In genomic region chr1:39554277-39554676, GRCh38 we compare ENCODE assay signal across 33 cellular contexts. TPM values are rescaled to one million over a fixed set of nuclear protein-coding genes. Genes with fewer than 3 reads are reported as not detected.
DNase-seq lines count a peak whose midpoint lies in the region; ATAC-seq and TF ChIP-seq lines count a peak whose summit lies in the region.
"Had no signal": no experiment of that assay in that cellular context is flagged by ENCODE, and none has a peak within 500 bp of the region (broad histone marks: within the 10 kb centered on the region; RNA-seq: fewer than 3 reads in every experiment).

No MANE protein-coding gene starts in this region.

- CTCF ChIA-PET in IMR-90 (lab: Yijun Ruan, JAX), result no interaction called here

- peak; percentile 63 for ATAC-seq in IMR-90 (ENCODE audit: low read depth)
- peak; percentile 28 for ATAC-seq in left lobe of liver
- no peak for ATAC-seq in GM21619 (IDR thresholded peaks at IDR 0.05; ENCODE audit: unreplicated experiment)
- ATAC-seq: A549; CD8-positive, alpha-beta T cell had no signal

- H2BK5ac ChIP-seq in IMR-90 (ENCODE audit: low read depth, low read length, poor library complexity, severe bottlenecking) (no peak overlapping the region), mesenchymal stem cell (ENCODE audit: low read depth, low read length, poor library complexity, severe bottlenecking) (no peak overlapping the region)

- H3K36me3 ChIP-seq in IMR-90 (ENCODE audit: control insufficient read depth, insufficient read depth, low read length) (peaks cover 10% of the 10 kb centered on the region), fibroblast of lung (ENCODE audit: control insufficient read depth, insufficient read depth, low read length) (peaks cover 5% of the 10 kb centered on the region), mesenchymal stem cell (ENCODE audit: control insufficient read depth in 1 of 2, insufficient read depth in 2 of 2, low read depth in 1 of 2, low read length in 2 of 2) (peaks cover 8 to 54% of the 10 kb centered on the region in 2 experiments), sigmoid colon (peaks cover 0 to 35% (median 2%) of the 10 kb centered on the region in 4 donors)
- H3K36me3 ChIP-seq: BE2C had no signal

- H2BK120ac ChIP-seq in IMR-90 (ENCODE audit: low read depth, low read length) (no peak overlapping the region), mesenchymal stem cell (ENCODE audit: low read depth, low read length) (no peak overlapping the region)

- no peaks in the 10 kb centered on the region for H3K27me3 ChIP-seq in IMR-90 (ENCODE audit: control insufficient read depth, insufficient read depth, low read length)
- H3K27me3 ChIP-seq in fibroblast of lung (ENCODE audit: control insufficient read depth, insufficient read depth, low read length), result no peaks in the 10 kb centered on the region
- H3K27me3 ChIP-seq in mesenchymal stem cell (ENCODE audit: control insufficient read depth in 1 of 2, insufficient read depth in 1 of 2, low read length in 2 of 2), result no peaks in the 10 kb centered on the region
- H3K27me3 ChIP-seq in sigmoid colon, result no peaks in the 10 kb centered on the region
- H3K27me3 ChIP-seq: BE2C; BLaER1; BLaER1 treated with 17β-estradiol and CSF1 and Interleukin-3, amounts not matched to agents 10 nM and 100 nM had no signal

- H3K79me1 ChIP-seq in IMR-90 (ENCODE audit: low read depth in 1 of 2, low read length in 2 of 2) (peaks cover 0 to 9% of the 10 kb centered on the region in 2 experiments; a peak in 2 of 4 replicates), mesenchymal stem cell (replicated peaks; ENCODE audit: low read length, poor library complexity, severe bottlenecking) (no peaks in the 10 kb centered on the region)

- H2AK5ac ChIP-seq in IMR-90 (ENCODE audit: low read depth, low read length) (no peak overlapping the region), mesenchymal stem cell (ENCODE audit: low read length, severe bottlenecking) (no peak overlapping the region)

- intact Hi-C loops in IMR-90 (cut with micrococcal nuclease), result no loop called here
- intact Hi-C loops in sigmoid colon (cut with DNase I), result no loop called here

- TF ChIP-seq POLR2A in IMR-90 (IDR thresholded peaks at IDR 0.05; ENCODE audit: low read depth, low read length) (no peak), sigmoid colon (IDR thresholded peaks at IDR 0.05) (no peak)

- H2AK9ac ChIP-seq in IMR-90 (replicated peaks; ENCODE audit: low read depth, low read length, poor library complexity), result no peak overlapping the region

- peaks cover 3% of the 10 kb centered on the region for H3K79me2 ChIP-seq in fibroblast of lung (ENCODE audit: control insufficient read depth, insufficient read depth, low read length)

- no peak for TF ChIP-seq EP300 in sigmoid colon (IDR thresholded peaks at IDR 0.05)

- no peak overlapping the region for H3K27ac ChIP-seq in IMR-90 (ENCODE audit: insufficient read depth, low read length)
- H3K27ac ChIP-seq in fibroblast of lung (ENCODE audit: insufficient read depth, low read length), result peak overlapping the region; percentile 7
- H3K27ac ChIP-seq in mesenchymal stem cell (ENCODE audit: low read length, poor library complexity, severe bottlenecking), result no peak overlapping the region
- no peak overlapping the region for H3K27ac ChIP-seq in sigmoid colon
- H3K27ac ChIP-seq: 22Rv1; A549; BLaER1; BLaER1 treated with 17β-estradiol and CSF1 and Interleukin-3, amounts not matched to agents 10 nM and 100 nM; C4-2B had no signal

- dilution Hi-C loops in IMR-90 (cut with HindIII; ENCODE audit: low sequenced_read_pairs, unreplicated experiment), result no loop called here

- no peaks in the 10 kb centered on the region for H3K4me1 ChIP-seq in IMR-90 (ENCODE audit: control insufficient read depth, insufficient read depth, low read length)
- H3K4me1 ChIP-seq in fibroblast of lung (ENCODE audit: control insufficient read depth, extremely low read depth, insufficient read depth, low read length), result peaks cover 3% of the 10 kb centered on the region
- H3K4me1 ChIP-seq in mesenchymal stem cell (ENCODE audit: control insufficient read depth, insufficient read depth, low read depth, low read length), result no peaks in the 10 kb centered on the region
- H3K4me1 ChIP-seq in sigmoid colon, result peaks cover 0 to 9% (median 0%) of the 10 kb centered on the region in 4 donors
- H3K4me1 ChIP-seq: BE2C, BLaER1, Caco-2 had no signal

- H2BK12ac ChIP-seq in mesenchymal stem cell (ENCODE audit: low read length in 2 of 2), result no peak overlapping the region

- H2BK20ac ChIP-seq in IMR-90 (ENCODE audit: low read depth, low read length), result no peak overlapping the region

- no peak overlapping the region for H3K56ac ChIP-seq in IMR-90 (ENCODE audit: extremely low read depth, insufficient read depth, low read length)

- H3K4me2 ChIP-seq in IMR-90 (ENCODE audit: low read depth, low read length), result peak overlapping the region; percentile 8; the same call in 1 of the 2 replicates
- no peak overlapping the region for H3K4me2 ChIP-seq in fibroblast of lung (ENCODE audit: extremely low read depth, insufficient read depth, low read length)
- H3K4me2 ChIP-seq in mesenchymal stem cell (ENCODE audit: low read length, poor library complexity, severe bottlenecking), result no peak overlapping the region
- H3K4me2 ChIP-seq: A549; BLaER1; BLaER1 treated with 17β-estradiol and CSF1 and Interleukin-3, amounts not matched to agents 10 nM and 100 nM had no signal

- no peak overlapping the region for H3K4ac ChIP-seq in IMR-90 (ENCODE audit: low read depth, low read length)
- no peak overlapping the region for H3K4ac ChIP-seq in mesenchymal stem cell (ENCODE audit: low read depth in 1 of 2, low read length in 2 of 2)

- no peak overlapping the region for H3K9ac ChIP-seq in IMR-90 (ENCODE audit: low read depth, low read length)
- H3K9ac ChIP-seq in fibroblast of lung (ENCODE audit: insufficient read depth, low read length), result no peak overlapping the region
- no peak overlapping the region for H3K9ac ChIP-seq in mesenchymal stem cell (ENCODE audit: low read length)
- H3K9ac ChIP-seq: BLaER1; BLaER1 treated with 17β-estradiol and CSF1 and Interleukin-3, amounts not matched to agents 10 nM and 100 nM had no signal

- no peaks in the 10 kb centered on the region for H3K9me1 ChIP-seq in IMR-90 (ENCODE audit: insufficient read depth, low read length)

- H3K4me3 ChIP-seq in IMR-90 (ENCODE audit: insufficient read depth, low read depth, low read length) (no peak overlapping the region), fibroblast of lung (replicated peaks in 1 of 4; ENCODE audit: control extremely low read depth in 1 of 4, insufficient read depth in 1 of 4, low read depth in 3 of 4, low read length in 4 of 4) (no peak overlapping the region), mesenchymal stem cell (ENCODE audit: insufficient read depth in 1 of 2, low read depth in 1 of 2, low read length in 2 of 2) (no peak overlapping the region), sigmoid colon (no peak overlapping the region)
- H3K4me3 ChIP-seq: A549; BLaER1; BLaER1 treated with 17β-estradiol and CSF1 and Interleukin-3, amounts not matched to agents 10 nM and 100 nM had no signal

- H4K8ac ChIP-seq in IMR-90 (ENCODE audit: low read depth in 2 of 2, low read length in 2 of 2) (no peak overlapping the region), mesenchymal stem cell (ENCODE audit: low read length) (no peak overlapping the region)

- H2BK15ac ChIP-seq in IMR-90 (ENCODE audit: low read depth, low read length), result no peak overlapping the region
- no peak overlapping the region for H2BK15ac ChIP-seq in mesenchymal stem cell (ENCODE audit: low read depth, poor library complexity, severe bottlenecking)

- H3K23ac ChIP-seq in IMR-90 (ENCODE audit: low read depth, low read length), result no peak overlapping the region
- H3K23ac ChIP-seq in mesenchymal stem cell (ENCODE audit: low read length in 2 of 2), result no peak overlapping the region

- H4K5ac ChIP-seq in IMR-90 (ENCODE audit: low read depth, low read length), result no peak overlapping the region

- no TSS peak for BruUV-seq in IMR-90 (replicated peaks; lab: Mats Ljungman, UMichigan)

- H4K20me1 ChIP-seq in IMR-90 (ENCODE audit: insufficient read depth, low read length) (no peaks in the 10 kb centered on the region; the same call in 1 of the 2 replicates), fibroblast of lung (ENCODE audit: control insufficient read depth, extremely low read depth, insufficient read depth, low read length) (no peaks in the 10 kb centered on the region)

- no peak overlapping the region for H3K14ac ChIP-seq in IMR-90 (replicated peaks; ENCODE audit: low read depth, low read length)
- H3K14ac ChIP-seq in mesenchymal stem cell (ENCODE audit: low read length in 2 of 2), result no peak overlapping the region

- no CpG with 5 or more reads among the region's 2 CpGs for WGBS in IMR-90 (ENCODE audit: extremely low coverage in 2 of 2, insufficient read length in 1 of 2), 2 experiments
- WGBS in mesenchymal stem cell, result no CpG with 5 or more reads among the region's 2 CpGs
- 91 to 93% methylated on average over 2 of the region's 2 CpGs for WGBS in sigmoid colon, 2 donors

- H3K9me3 ChIP-seq in IMR-90 (ENCODE audit: control insufficient read depth, insufficient read depth, low read length) (no peaks in the 10 kb centered on the region), fibroblast of lung (ENCODE audit: control insufficient read depth, insufficient read depth, low read depth, low read length) (no peaks in the 10 kb centered on the region), mesenchymal stem cell (ENCODE audit: control insufficient read depth, low read length) (no peaks in the 10 kb centered on the region), sigmoid colon (no peaks in the 10 kb centered on the region)
- H3K9me3 ChIP-seq: A549; BE2C; BLaER1; BLaER1 treated with 17β-estradiol and CSF1 and Interleukin-3, amounts not matched to agents 10 nM and 100 nM; Caco-2 had no signal

- no peak for TF ChIP-seq CTCF in IMR-90 (conservative IDR thresholded peaks at IDR 0.05; ENCODE audit: low read depth, low read length)
- TF ChIP-seq CTCF in fibroblast of lung (conservative IDR thresholded peaks at IDR 0.05 in 1 of 2, IDR thresholded peaks at IDR 0.05 in 1 of 2; ENCODE audit: low read depth in 1 of 2, low read length in 2 of 2), result no peak
- no peak for TF ChIP-seq CTCF in sigmoid colon (IDR thresholded peaks at IDR 0.05)

- DNase-seq in HCEC 1CT (peak; percentile 72), IMR-90 (peak; percentile 63), fibroblast of lung (ENCODE audit: low read depth in 2 of 2) (peak in 1 of 2 donors; percentile 38), left lobe of liver (ENCODE audit: low spot score) (no peak), mesenchymal stem cell (no peak), sigmoid colon (no peak), HuH-7.5 (ENCODE audit: low spot score) (no peak)
- DNase-seq: 8988T; ACHN; AML-193; BE2C; C1 segment of cervical spinal cord; Caco-2; Calu3; CD4-positive, alpha-beta memory T cell; CD4-positive, alpha-beta T cell; CD4-positive, CD25-positive, alpha-beta regulatory T cell; CD8-positive, alpha-beta memory T cell; CD8-positive, alpha-beta T cell; COR-L47; DMS 273 treated with DMSO at 0.1 percent for 48 hours; DMS153; DMS53; DMS79; DMS79 treated with DMSO at 0.1 percent for 48 hours; DND-41; EL had no signal

- in situ Hi-C loops in IMR-90 (cut with MboI; ENCODE audit: low sequenced_read_pairs), result no loop called here

- H2AFZ ChIP-seq in IMR-90 (replicated peaks; ENCODE audit: low read length, poor library complexity), result no peak overlapping the region
- no peak overlapping the region for H2AFZ ChIP-seq in fibroblast of lung (ENCODE audit: low read length)
- no peak overlapping the region for H2AFZ ChIP-seq in mesenchymal stem cell (ENCODE audit: low read depth, low read length)

- H3K18ac ChIP-seq in IMR-90 (ENCODE audit: low read depth, low read length) (no peak overlapping the region), mesenchymal stem cell (ENCODE audit: low read depth in 1 of 2, low read length in 2 of 2) (no peak overlapping the region)

- no peak for TF ChIP-seq RAD21 in IMR-90 (IDR thresholded peaks at IDR 0.05; ENCODE audit: low read length)

- POLR2A ChIA-PET in IMR-90 (lab: Charles Lee; ENCODE audit: unreplicated experiment), result no interaction called here

- H4K91ac ChIP-seq in IMR-90 (ENCODE audit: insufficient read depth, low read depth, low read length) (no peak overlapping the region), mesenchymal stem cell (ENCODE audit: low read length) (no peak overlapping the region)

RNA-seq across cellular contexts. Expression of gene PABPC4, which starts 22.3 kb away (rescaled TPM):
- total RNA-seq in IMR-90 (2012; rRNA removed) (74.9 and 78.6 TPM in 2 replicates), fibroblast of lung (229 and 276 TPM in 2 replicates), left lobe of liver (109 TPM), sigmoid colon (100 to 1,000 TPM in 3 of 4 donors, 10 to 100 TPM in 1; 95.8 to 181 (median 127) TPM)
- polyA plus RNA-seq in IMR-90 (2012; rRNA removed) (90.3 and 108 TPM in 2 replicates), fibroblast of lung (102 and 141 TPM in 2 replicates), sigmoid colon (10 to 100 TPM; 37.9 to 76.7 (median 69.1) TPM)
- 85.8 and 94.9 TPM in 2 replicates for polyA plus RNA-seq in IMR-90 (2012; cell fraction: cytosol; rRNA removed)
- 274 and 320 TPM in 2 replicates for polyA plus RNA-seq in IMR-90 (2012; cell fraction: nucleus; rRNA removed; ENCODE audit: low replicate concordance)
- polyA plus RNA-seq in fibroblast of lung (2012), result 166 and 219 TPM in 2 replicates
- 258 and 349 TPM in 2 replicates for polyA minus RNA-seq in fibroblast of lung (ENCODE audit: low replicate concordance)
- 162 TPM for polyA plus RNA-seq in mesenchymal stem cell (2013, experiment 1 of 2)
- polyA plus RNA-seq in mesenchymal stem cell (2013, experiment 2 of 2), result 158 TPM

Comparison
In these comparisons a context has a peak if more than half of its experiments do, and no peak if none do; other contexts are left out.
1. DNase-seq: peak in HCEC 1CT (single experiment) and IMR-90 (single experiment); none in left lobe of liver (single experiment), mesenchymal stem cell (single experiment), sigmoid colon (single experiment) and HuH-7.5 (single experiment).